8 cellular contexts compared by ENCODE assay signal in the genomic region with DNA sequence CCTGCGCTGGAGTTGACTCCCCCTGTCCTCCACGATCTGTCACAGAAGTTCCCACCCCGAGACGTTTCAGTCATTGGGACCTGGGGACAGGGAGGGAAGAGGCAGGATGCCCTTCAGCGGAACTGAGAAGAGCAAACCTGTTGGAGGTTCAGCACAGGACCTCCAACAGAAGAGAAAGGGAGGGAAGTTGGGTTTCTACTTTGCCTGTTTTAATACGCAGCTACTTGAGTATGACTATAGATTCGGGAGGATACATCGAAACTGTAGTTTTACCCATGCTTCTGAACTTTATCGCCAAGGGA. TPM values are rescaled to one million over a fixed set of nuclear protein-coding genes. Genes with fewer than 3 reads are reported as not detected.
DNase-seq lines count a peak whose midpoint lies in the region; ATAC-seq and TF ChIP-seq lines count a peak whose summit lies in the region.

No MANE protein-coding gene starts in this region.

- intact Hi-C loops in CD8-positive, alpha-beta T cell (cut with DNase I, micrococcal nuclease) = loop anchor here (5.0 to 10.0 kb wide), 8 partner anchors 107 to 1212 kb away; partner anchors contain the start of genes CEP290 (in 1 of the 2), POC1B (in 1 of the 2) and TMTC3 (in 1 of the 2)
- intact Hi-C loops in vagina (cut with DNase I) = no loop called here

- no peak for DNase-seq in CD8-positive, alpha-beta T cell
- DNase-seq in HL-60 (ENCODE audit: low read depth in 1 of 2, low spot score in 1 of 2) = peak in 1 of 2 experiments; percentile 28
- DNase-seq in astrocyte of the cerebellum (ENCODE audit: low read depth) = no peak
- DNase-seq in lung (ENCODE audit: low spot score) = no peak
- no peak for DNase-seq in vagina (ENCODE audit: extremely low spot score in 2 of 2)
- DNase-seq in GF-D8 (lab: John Stamatoyannopoulos, UW) = no peak
- DNase-seq in iPS-NIHi7 (ENCODE audit: extremely low spot score) = no peak
- no peak for DNase-seq in mucosa of gallbladder (ENCODE audit: low spot score)

- no peaks in the 10 kb centered on the region for H3K9me3 Mint-ChIP-seq in CD8-positive, alpha-beta T cell

- no peak overlapping the region for H3K27ac ChIP-seq in CD8-positive, alpha-beta T cell (ENCODE audit: low read depth, low read length)
- peak overlapping the region; percentile 93 for H3K27ac ChIP-seq in HL-60 (replicated peaks)
- peak overlapping the region; percentile 99 to 100 for H3K27ac ChIP-seq in lung (ENCODE audit: low read depth in 1 of 2, low read length in 1 of 2)
- H3K27ac ChIP-seq in vagina = peak overlapping the region; percentile 93

- H3K27me3 Mint-ChIP-seq in CD8-positive, alpha-beta T cell (ENCODE audit: low read depth) = peaks cover 10% of the 10 kb centered on the region

- no peaks in the 10 kb centered on the region for H3K27me3 ChIP-seq in CD8-positive, alpha-beta T cell (ENCODE audit: insufficient read depth, low read length)
- H3K27me3 ChIP-seq in HL-60 (ENCODE audit: insufficient read depth, poor library complexity, severe bottlenecking) = no peaks in the 10 kb centered on the region
- H3K27me3 ChIP-seq in lung (ENCODE audit: control insufficient read depth, insufficient read depth) = no peaks in the 10 kb centered on the region
- H3K27me3 ChIP-seq in vagina = no peaks in the 10 kb centered on the region

- H3K36me3 Mint-ChIP-seq in CD8-positive, alpha-beta T cell = no peaks in the 10 kb centered on the region

- ATAC-seq in CD8-positive, alpha-beta T cell = no peak
- no peak for ATAC-seq in lung (ENCODE audit: insufficient read depth, low FRiP score)

- no peak for TF ChIP-seq CTCF in CD8-positive, alpha-beta T cell (IDR thresholded peaks at IDR 0.05)
- TF ChIP-seq CTCF in HL-60 (IDR thresholded peaks at IDR 0.05; ENCODE audit: insufficient read depth, low read length) (no peak), astrocyte of the cerebellum (IDR thresholded peaks at IDR 0.05; ENCODE audit: low read depth, low read length, missing control alignments) (no peak), lung (IDR thresholded peaks at IDR 0.05; ENCODE audit: control extremely low read depth, extremely low read depth) (no peak), vagina (IDR thresholded peaks at IDR 0.05) (no peak)

- peaks cover 24% of the 10 kb centered on the region for H3K4me1 ChIP-seq in CD8-positive, alpha-beta T cell (ENCODE audit: insufficient read depth, low read length)
- H3K4me1 ChIP-seq in lung (ENCODE audit: control insufficient read depth in 2 of 2, insufficient read depth in 2 of 2, low read length in 2 of 2) (peaks cover 0 to 8% of the 10 kb centered on the region in 2 donors), vagina (peaks cover 31% of the 10 kb centered on the region)

- no peak for TF ChIP-seq POLR2A in vagina (IDR thresholded peaks at IDR 0.05)

- in situ Hi-C loops in astrocyte of the cerebellum (cut with HindIII; ENCODE audit: low sequenced_read_pairs) = no loop called here

- H3K4me1 Mint-ChIP-seq in CD8-positive, alpha-beta T cell (ENCODE audit: low read depth) = peaks cover 38% of the 10 kb centered on the region

- H3K27ac Mint-ChIP-seq in CD8-positive, alpha-beta T cell = no peak overlapping the region

- H3K36me3 ChIP-seq in CD8-positive, alpha-beta T cell (ENCODE audit: insufficient read depth, low read length) = no peaks in the 10 kb centered on the region
- H3K36me3 ChIP-seq in lung (ENCODE audit: control insufficient read depth in 2 of 2, insufficient read depth in 2 of 2, low read length in 2 of 2) = no peaks in the 10 kb centered on the region
- H3K36me3 ChIP-seq in vagina = no peaks in the 10 kb centered on the region

- 6 to 22% methylated on average over 9 of the region's 9 CpGs for WGBS in lung, 2 donors

- CTCF ChIA-PET in CD8-positive, alpha-beta T cell (lab: Charles Lee) = interaction anchor here (1.4 kb wide), 1 partner anchor 108 kb away, joined by 5 read pairs; no protein-coding TSS in a partner anchor

- no peaks in the 10 kb centered on the region for H3K9me3 ChIP-seq in CD8-positive, alpha-beta T cell (ENCODE audit: low read length)
- H3K9me3 ChIP-seq in lung (ENCODE audit: control insufficient read depth in 2 of 2, insufficient read depth in 1 of 2, low read length in 1 of 2) (peaks cover 0 to 1% of the 10 kb centered on the region in 2 donors), vagina (no peaks in the 10 kb centered on the region)

- POLR2A ChIA-PET in CD8-positive, alpha-beta T cell (lab: Charles Lee) = interaction anchor here (1.0 kb wide), 1 partner anchor 171 kb away, joined by 3 read pairs; the partner anchor contains the start of gene POC1B

- H3K4me3 ChIP-seq in CD8-positive, alpha-beta T cell (ENCODE audit: low read depth, low read length) = peak overlapping the region; percentile 54
- H3K4me3 ChIP-seq in HL-60 (replicated peaks; ENCODE audit: insufficient read depth, low read length) (peak overlapping the region; percentile 56), astrocyte of the cerebellum (ENCODE audit: low read depth, low read length) (peak overlapping the region; percentile 68), lung (peak overlapping the region; percentile 62), vagina (peak overlapping the region; percentile 77 to 81)

- H3K4me3 Mint-ChIP-seq in CD8-positive, alpha-beta T cell = peak overlapping the region; percentile 88

RNA-seq across cellular contexts. Expression of gene DUSP6, which starts 2.3 kb away (rescaled TPM):
- total RNA-seq in CD8-positive, alpha-beta T cell = 1 to 10 TPM; 3.0 to 3.9 TPM
- total RNA-seq in lung (100 to 1,000 TPM; 168 to 187 TPM), vagina (51.1 TPM), mucosa of gallbladder (155 TPM)
- polyA plus RNA-seq in lung = 100 to 1,000 TPM in 1 of 2 donors, 10 to 100 TPM in 1; 37.8 to 141 TPM

Comparison
In these comparisons a context has a peak if more than half of its experiments do, and no peak if none do; other contexts are left out.
1. RNA of gene DUSP6, which starts 2.3 kb away (total RNA-seq): 168 to 187 TPM in lung, 155 TPM in mucosa of gallbladder (single experiment) and 51.1 TPM in vagina (single experiment); 3.0 to 3.9 TPM in CD8-positive, alpha-beta T cell; every median in the first group is over 10 times any median in the second.
2. Peak in every context shown above with its lines, with median percentiles within 50 percentile points of each other: H3K4me3 ChIP-seq.